ENCODE assay signal across 2 cellular contexts in the genomic region with DNA sequence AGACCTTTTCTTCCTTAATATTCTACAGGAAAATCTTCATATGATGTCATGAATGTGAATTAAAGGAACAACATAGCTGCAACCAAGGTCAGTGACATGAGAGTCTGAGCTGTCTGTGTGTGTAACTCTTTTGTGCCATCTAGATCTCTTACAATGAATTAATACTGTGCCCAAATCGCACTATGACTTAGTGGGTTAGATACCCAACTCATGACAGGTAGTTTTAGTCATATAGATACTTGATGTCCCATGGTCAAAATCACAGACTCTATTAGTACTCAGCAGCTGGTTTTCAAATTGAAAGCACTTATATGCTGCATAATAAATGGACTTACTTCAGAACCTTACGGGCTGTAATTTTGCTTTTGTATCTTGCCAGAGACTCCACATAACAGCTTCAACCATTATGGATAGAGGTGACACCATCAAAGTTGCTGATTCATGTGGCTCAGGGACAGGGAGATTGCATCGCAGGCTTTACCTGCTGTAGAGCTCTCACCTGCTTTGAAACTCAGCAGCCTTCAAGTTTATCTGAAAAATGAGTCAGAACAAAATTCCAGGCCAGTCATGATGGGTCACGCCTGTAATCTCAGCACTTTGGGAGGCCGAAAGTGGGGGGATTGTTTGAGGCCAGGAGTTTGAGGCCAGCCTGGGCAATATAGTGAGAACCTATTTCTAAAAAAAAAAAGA.
TF ChIP-seq lines count a peak whose summit lies in the region.

No MANE protein-coding gene starts in this region.

TF ChIP-seq in HEK293, 187 proteins besides CTCF, POLR2A, EP300 and RAD21:
- TF ChIP-seq ZNF776 (tag by site-specific recombination; IDR thresholded peaks at IDR 0.05; ENCODE audit: borderline replicate concordance) (no peak), ZNF530 (tag by site-specific recombination; IDR thresholded peaks at IDR 0.05; ENCODE audit: low read depth) (0 out of 2 replicates have a peak, but pooled peaks have one; percentile 2), ZFP37 (tag by site-specific recombination; IDR thresholded peaks at IDR 0.05) (no peak), ZNF596 (tag by site-specific recombination; IDR thresholded peaks at IDR 0.05) (no peak), ZNF549 (tag by site-specific recombination; IDR thresholded peaks at IDR 0.05) (no peak), SCRT1 (tag by site-specific recombination; IDR thresholded peaks at IDR 0.05; ENCODE audit: borderline replicate concordance) (no peak), ZNF555 (tag by site-specific recombination; conservative IDR thresholded peaks at IDR 0.05) (0 out of 2 replicates have a peak, but pooled peaks have one; percentile 3), ZNF37A (tag by site-specific recombination; IDR thresholded peaks at IDR 0.05) (no peak), HOXA7 (CRISPR knock-in tag; IDR thresholded peaks at IDR 0.05; ENCODE audit: borderline replicate concordance) (no peak)
TF ChIP-seq in HEK293: peak in this region for 2.

TF ChIP-seq in GM12878, 131 proteins besides CTCF, POLR2A, EP300 and RAD21:
- no peak for TF ChIP-seq MEF2B (IDR thresholded peaks at IDR 0.05; ENCODE audit: partially characterized antibody, poor library complexity, severe bottlenecking)
- no peak for TF ChIP-seq SMARCA5 (IDR thresholded peaks at IDR 0.05)
